ENCODE assay signal across 1 cellular context in genomic region chr6:68082086-68082485, GRCh38.
TF ChIP-seq lines count a peak whose summit lies in the region.

No MANE protein-coding gene starts in this region.

TF ChIP-seq in K562, 482 proteins besides CTCF, POLR2A, EP300 and RAD21 (continued from another document):
- TF ChIP-seq TFE3 (CRISPR knock-in tag; IDR thresholded peaks at IDR 0.05): no peak
TF ChIP-seq in K562: peak in this region for 0.
